ENCODE assay signal across 28 cellular contexts in genomic region chr1:235293322-235293942, GRCh38. TPM values are rescaled to one million over a fixed set of nuclear protein-coding genes. Genes with fewer than 3 reads are reported as not detected.
DNase-seq lines count a peak whose midpoint lies in the region; ATAC-seq and TF ChIP-seq lines count a peak whose summit lies in the region.
"Had no signal": no experiment of that assay in that cellular context is flagged by ENCODE, and none has a peak within 500 bp of the region (broad histone marks: within the 10 kb centered on the region; RNA-seq: fewer than 3 reads in every experiment).

No MANE protein-coding gene starts in this region.

- peak overlapping the region in 1 of 2 donors; percentile 50 for H3K27ac Mint-ChIP-seq in natural killer cell
- H3K27ac Mint-ChIP-seq in natural killer cell treated with Interleukin-12 subunit alpha and Interleukin-12 subunit beta and Interleukin-15 and Interleukin-18, amount 100 ng/mL, for 72 hours, result peak overlapping the region in 1 of 2 donors; percentile 63
- peak overlapping the region; percentile 1 to 44 for H3K27ac Mint-ChIP-seq in effector memory CD8-positive, alpha-beta T cell
- H3K27ac Mint-ChIP-seq: dendritic cell treated with granulocyte-macrophage colony-stimulating factor and Interleukin-4, amounts not matched to agents 40 ng/mL and 50 ng/mL, for 4 days had no signal

- intact Hi-C loops in natural killer cell (cut with micrococcal nuclease) (loop anchor here (5.0 kb wide), 1 partner anchor 36 kb away; no protein-coding TSS in a partner anchor), OCI-LY7 (cut with micrococcal nuclease; ENCODE audit: unreplicated experiment) (no loop called here)

- H3K27ac ChIP-seq in HEK293 (ENCODE audit: extremely low read depth, low read depth, low read length) (no peak overlapping the region), OCI-LY7 (ENCODE audit: low read depth, low read length, poor library complexity, severe bottlenecking) (no peak overlapping the region)
- H3K27ac ChIP-seq: BLaER1, esophagus squamous epithelium, foreskin keratinocyte, prostate gland, SJCRH30, transverse colon had no signal

- ATAC-seq in natural killer cell, result no peak
- no peak for ATAC-seq in natural killer cell treated with Interleukin-12 subunit alpha and Interleukin-12 subunit beta and Interleukin-15 and Interleukin-18, amount 100 ng/mL, for 72 hours
- no peak for ATAC-seq in effector memory CD8-positive, alpha-beta T cell (replicated peaks)
- ATAC-seq: foreskin keratinocyte, sciatic nerve had no signal

- CTCF ChIA-PET in HEK293 (lab: Yijun Ruan, JAX), result interaction anchor here (0.5 to 0.9 kb wide), 3 partner anchors 58 to 125 kb away, joined by 3 read pairs; partner anchors contain the start of gene TBCE
- CTCF ChIA-PET in OCI-LY7 (lab: Charles Lee; ENCODE audit: unreplicated experiment), result no interaction called here

- H3K4me2 ChIP-seq in OCI-LY7 (ENCODE audit: low read length), result no peak overlapping the region
- H3K4me2 ChIP-seq: BLaER1 had no signal

- H3K36me3 Mint-ChIP-seq in natural killer cell, result no peaks in the 10 kb centered on the region
- no peaks in the 10 kb centered on the region for H3K36me3 Mint-ChIP-seq in natural killer cell treated with Interleukin-12 subunit alpha and Interleukin-12 subunit beta and Interleukin-15 and Interleukin-18, amount 100 ng/mL, for 72 hours
- peaks cover 49% of the 10 kb centered on the region for H3K36me3 Mint-ChIP-seq in effector memory CD8-positive, alpha-beta T cell (ENCODE audit: insufficient read depth)

- no peak overlapping the region for H3K4me3 ChIP-seq in HEK293 (ENCODE audit: low read depth, low read length)
- H3K4me3 ChIP-seq in OCI-LY7 (ENCODE audit: low read depth, low read length, poor library complexity, severe bottlenecking), result no peak overlapping the region
- H3K4me3 ChIP-seq: BLaER1, esophagus squamous epithelium, prostate gland, SJCRH30, transverse colon had no signal

- H2AFZ ChIP-seq in OCI-LY7 (ENCODE audit: low read length), result no peak overlapping the region

- peaks cover 96% of the 10 kb centered on the region for H3K79me2 ChIP-seq in OCI-LY7 (ENCODE audit: insufficient read depth, low read depth, low read length)

- no peak for DNase-seq in natural killer cell
- DNase-seq in natural killer cell treated with Interleukin-12 subunit alpha and Interleukin-12 subunit beta and Interleukin-15 and Interleukin-18, amount 100 ng/mL, for 72 hours (ENCODE audit: low spot score), result no peak
- no peak for DNase-seq in effector memory CD8-positive, alpha-beta T cell
- no peak for DNase-seq in activated CD4-positive, alpha-beta T cell treated with anti-CD3 and anti-CD28 coated beads for 4 hours
- DNase-seq in hepatic stellate cell (ENCODE audit: low spot score), result no peak
- no peak for DNase-seq in OCI-LY7 (ENCODE audit: low spot score)
- DNase-seq: activated CD4-positive, CD25-positive, alpha-beta regulatory T cell treated with anti-CD3 and anti-CD28 coated beads, Interleukin-2, amount 50 U/mL, for 72 hours; activated gamma-delta T cell treated with Interleukin-2 at 50 U/mL for 16 hours; caudate nucleus; DMS79 treated with DMSO at 0.1 percent for 48 hours; esophagus squamous epithelium; foreskin keratinocyte; head of caudate nucleus; IMR-90; NCI-H1048; NCI-H1694 treated with DMSO at 0.1 percent for 48 hours; NCI-H2171 treated with DMSO at 0.1 percent for 48 hours; NCI-H510A; nucleus accumbens; SJCRH30; stimulated activated CD4-positive, alpha-beta T cell treated with anti-CD3 and anti-CD28 coated beads, Interleukin-12 subunit alpha, Interleukin-12 subunit beta, amount 100 ng/mL, for 4 hours; stimulated activated CD4-positive, alpha-beta T cell treated with anti-CD3 and anti-CD28 coated beads, Interleukin-2, amount 100 ng/mL, for 48 hours; transverse colon had no signal

- POLR2A ChIA-PET in HEK293 (lab: Yijun Ruan, JAX) (interaction anchor here (1.3 kb wide), 1 partner anchor 35 kb away, joined by 4 read pairs; the partner anchor contains the start of genes ARID4B and GGPS1), OCI-LY7 (lab: Charles Lee) (interaction anchor here (0.8 to 1.9 kb wide), 4 partner anchors 14 to 31 kb away, joined by 3 to 9 read pairs (median 5); no protein-coding TSS in a partner anchor)

- no peak for TF ChIP-seq CTCF in natural killer cell (IDR thresholded peaks at IDR 0.05)
- no peak for TF ChIP-seq CTCF in HEK293 (tag by site-specific recombination; IDR thresholded peaks at IDR 0.05)
- TF ChIP-seq CTCF in OCI-LY7 (conservative IDR thresholded peaks at IDR 0.05; ENCODE audit: low read length), result no peak

- H3K4me1 Mint-ChIP-seq in natural killer cell, result peaks cover 59 to 60% of the 10 kb centered on the region in 2 donors
- H3K4me1 Mint-ChIP-seq in natural killer cell treated with Interleukin-12 subunit alpha and Interleukin-12 subunit beta and Interleukin-15 and Interleukin-18, amount 100 ng/mL, for 72 hours (ENCODE audit: low read depth in 2 of 2), result peaks cover 31 to 43% of the 10 kb centered on the region in 2 donors
- peaks cover 33 to 48% of the 10 kb centered on the region in 2 donors for H3K4me1 Mint-ChIP-seq in effector memory CD8-positive, alpha-beta T cell (ENCODE audit: low read depth in 2 of 2)

- no TSS peak for BruUV-seq in OCI-LY7 (replicated peaks; lab: Mats Ljungman, UMichigan)

- no peaks in the 10 kb centered on the region for H3K9me2 ChIP-seq in OCI-LY7 (ENCODE audit: insufficient read depth, low read length)

- H3K9me3 Mint-ChIP-seq in natural killer cell, result peaks cover 0 to 4% of the 10 kb centered on the region in 2 donors
- H3K9me3 Mint-ChIP-seq in natural killer cell treated with Interleukin-12 subunit alpha and Interleukin-12 subunit beta and Interleukin-15 and Interleukin-18, amount 100 ng/mL, for 72 hours, result peaks cover 3% of the 10 kb centered on the region
- H3K9me3 Mint-ChIP-seq in effector memory CD8-positive, alpha-beta T cell, result no peaks in the 10 kb centered on the region
- H3K9me3 Mint-ChIP-seq: dendritic cell treated with granulocyte-macrophage colony-stimulating factor and Interleukin-4, amounts not matched to agents 40 ng/mL and 50 ng/mL, for 4 days had no signal

- H3K9me3 ChIP-seq in HEK293 (ENCODE audit: control insufficient read depth, insufficient read depth, low read depth, low read length) (no peaks in the 10 kb centered on the region), OCI-LY7 (ENCODE audit: low read length) (peaks cover 10% of the 10 kb centered on the region; the same call in 1 of the 2 replicates)
- H3K9me3 ChIP-seq: esophagus squamous epithelium, prostate gland, SJCRH30, transverse colon had no signal

- peaks cover 7% of the 10 kb centered on the region; the same call in 1 of the 2 replicates for H4K20me1 ChIP-seq in OCI-LY7 (ENCODE audit: insufficient read depth, low read length)

- no peaks in the 10 kb centered on the region for H3K27me3 Mint-ChIP-seq in natural killer cell (ENCODE audit: low read depth in 2 of 2)
- H3K27me3 Mint-ChIP-seq in natural killer cell treated with Interleukin-12 subunit alpha and Interleukin-12 subunit beta and Interleukin-15 and Interleukin-18, amount 100 ng/mL, for 72 hours, result no peaks in the 10 kb centered on the region
- no peaks in the 10 kb centered on the region for H3K27me3 Mint-ChIP-seq in effector memory CD8-positive, alpha-beta T cell
- H3K27me3 Mint-ChIP-seq: dendritic cell treated with granulocyte-macrophage colony-stimulating factor and Interleukin-4, amounts not matched to agents 40 ng/mL and 50 ng/mL, for 4 days had no signal

- peaks cover 24% of the 10 kb centered on the region for H3K4me1 ChIP-seq in HEK293 (ENCODE audit: control insufficient read depth, insufficient read depth, low read length)
- peaks cover 6% of the 10 kb centered on the region for H3K4me1 ChIP-seq in OCI-LY7 (ENCODE audit: insufficient read depth, low read length, poor library complexity, severe bottlenecking)
- H3K4me1 ChIP-seq: foreskin keratinocyte, prostate gland had no signal

- H3K36me3 ChIP-seq in HEK293 (ENCODE audit: control insufficient read depth in 2 of 2, insufficient read depth in 1 of 2, low read length in 2 of 2), result no peaks in the 10 kb centered on the region; a peak in 1 of 3 replicates
- peaks cover 6% of the 10 kb centered on the region; the same call in 1 of the 2 replicates for H3K36me3 ChIP-seq in OCI-LY7 (ENCODE audit: insufficient read depth, low read length)
- H3K36me3 ChIP-seq: esophagus squamous epithelium, prostate gland, SJCRH30, transverse colon had no signal

- peak overlapping the region; percentile 69 for H3K4me3 Mint-ChIP-seq in natural killer cell
- no peak overlapping the region for H3K4me3 Mint-ChIP-seq in natural killer cell treated with Interleukin-12 subunit alpha and Interleukin-12 subunit beta and Interleukin-15 and Interleukin-18, amount 100 ng/mL, for 72 hours
- H3K4me3 Mint-ChIP-seq in effector memory CD8-positive, alpha-beta T cell, result peak overlapping the region in 1 of 2 donors; percentile 5
- H3K4me3 Mint-ChIP-seq: dendritic cell treated with granulocyte-macrophage colony-stimulating factor and Interleukin-4, amounts not matched to agents 40 ng/mL and 50 ng/mL, for 4 days had no signal

TF ChIP-seq in HEK293, 187 proteins besides CTCF, POLR2A, EP300 and RAD21 (continues in another document):
- TF ChIP-seq ZNF114 (tag by site-specific recombination; IDR thresholded peaks at IDR 0.05) (no peak), ZNF335 (tag by site-specific recombination; conservative IDR thresholded peaks at IDR 0.05) (no peak)

RNA-seq across cellular contexts. Expression of gene ARID4B, which starts 34.5 kb away (rescaled TPM):
- total RNA-seq in natural killer cell, result 100 to 1,000 TPM; 161 to 189 (median 178) TPM
- 10 to 100 TPM; 74.2 to 79.2 TPM for total RNA-seq in natural killer cell treated with Interleukin-12 subunit alpha and Interleukin-12 subunit beta and Interleukin-15 and Interleukin-18, amount 100 ng/mL, for 72 hours
- total RNA-seq in OCI-LY7 (2014; rRNA removed; shearing (Covaris generic)), result 28.7 and 39.3 TPM in 2 replicates
- 44.9 and 46.4 TPM in 2 replicates for total RNA-seq in OCI-LY7 (2022)

RNA-seq across cellular contexts. Expression of gene GGPS1, which starts 34.9 kb away (rescaled TPM):
- total RNA-seq in natural killer cell, result 10 to 100 TPM; 18.7 to 26.0 (median 23.9) TPM
- total RNA-seq in natural killer cell treated with Interleukin-12 subunit alpha and Interleukin-12 subunit beta and Interleukin-15 and Interleukin-18, amount 100 ng/mL, for 72 hours, result 10 to 100 TPM; 19.0 to 23.7 TPM
- total RNA-seq in OCI-LY7 (2014; rRNA removed; shearing (Covaris generic)), result 8.0 and 21.9 TPM in 2 replicates
- 27.3 and 30.8 TPM in 2 replicates for total RNA-seq in OCI-LY7 (2022)
